ENCODE assay signal across 31 cellular contexts in genomic region chr6:45699663-45700062, GRCh38.
A peak's percentile ranks its signal among the peaks of the same experiment; 100 is the strongest.
DNase-seq lines count a peak whose midpoint lies in the region; ATAC-seq, FAIRE-seq and TF ChIP-seq lines count a peak whose summit lies in the region.
"Had no signal": no experiment of that assay in that cellular context is flagged by ENCODE, and none has a peak within 500 bp of the region (broad histone marks: within the 10 kb centered on the region; RNA-seq: fewer than 3 reads in every experiment).

No MANE protein-coding gene starts in this region.

- no peak overlapping the region for H2AFZ ChIP-seq in K562 (ENCODE audit: low read depth, low read length)

- TF ChIP-seq POLR2A in K562 (conservative IDR thresholded peaks at IDR 0.05): no peak

- no peak for FAIRE-seq in K562 (lab: Jason Lieb, UNC)
- FAIRE-seq: GM19239, small intestine had no signal

- H3K4me1 Mint-ChIP-seq in progenitor cell of endocrine pancreas (ENCODE audit: low read depth): no peaks in the 10 kb centered on the region
- H3K4me1 Mint-ChIP-seq: GM23338 had no signal

- no peak overlapping the region for H3K27ac ChIP-seq in K562 (ENCODE audit: extremely low read depth, low read depth, low read length)
- H3K27ac ChIP-seq: coronary artery, right atrium auricular region, RWPE1, suprapubic skin had no signal

- DNase-seq in KBM-7 (peak; percentile 53), OCI-M1 (lab: John Stamatoyannopoulos, UW) (peak; percentile 58), K562 (ENCODE audit: extremely low read depth in 1 of 4, low spot score in 3 of 4) (no peak), renal cortical epithelial cell (ENCODE audit: low read depth) (peak; percentile 59), GDM1 (lab: John Stamatoyannopoulos, UW) (no peak), putamen (ENCODE audit: low spot score) (no peak), progenitor cell of endocrine pancreas (ENCODE audit: low spot score, unreplicated experiment) (no peak)
- DNase-seq: activated CD4-positive, alpha-beta memory T cell treated with anti-CD3 and anti-CD28 coated beads for 36 hours; activated CD4-positive, alpha-beta T cell treated with anti-CD3 and anti-CD28 coated beads for 1 hour; activated naive CD4-positive, alpha-beta T cell treated with Interleukin-2 at 50 U/mL for 16 hours; activated T-cell treated with anti-CD3 and anti-CD28 coated beads, Interleukin-2, amount 50 U/mL, for 72 hours; C1 segment of cervical spinal cord; caudate nucleus; COR-L47; DND-41; effector CD8-positive, alpha-beta T cell; glutamatergic neuron; midbrain; MM.1S; NCI-H146; NCI-H774; small intestine; stimulated activated naive CD4-positive, alpha-beta T cell treated with Interleukin-2 at 50 U/mL for 16 hours had no signal

- no peaks in the 10 kb centered on the region for H3K9me3 ChIP-seq in K562 (replicated peaks; ENCODE audit: control insufficient read depth, insufficient read depth, low read depth, low read length)
- H3K9me3 ChIP-seq: right atrium auricular region, suprapubic skin had no signal

- intact Hi-C loops in K562 (cut with micrococcal nuclease): no loop called here

- H3K36me3 Mint-ChIP-seq in progenitor cell of endocrine pancreas (ENCODE audit: insufficient read depth): no peaks in the 10 kb centered on the region
- H3K36me3 Mint-ChIP-seq: activated CD4-positive, alpha-beta memory T cell treated with anti-CD3 and anti-CD28 coated beads for 36 hours; natural killer cell treated with Interleukin-12 subunit alpha and Interleukin-12 subunit beta and Interleukin-15 and Interleukin-18, amount 100 ng/mL, for 72 hours had no signal

- TF ChIP-seq RAD21 in K562 (CRISPR knock-in tag; conservative IDR thresholded peaks at IDR 0.05 in 1 of 2, IDR thresholded peaks at IDR 0.05 in 1 of 2): no peak

- no peak for ATAC-seq in K562
- ATAC-seq in HG02588 (IDR thresholded peaks at IDR 0.05; ENCODE audit: unreplicated experiment): no peak
- ATAC-seq: activated T-cell treated with anti-CD3 and anti-CD28 coated beads, Interleukin-2, amount 50 U/mL, for 72 hours; GM23338 had no signal

- POLR2A ChIA-PET in K562 (lab: Yijun Ruan, JAX): no interaction called here

- H3K4me1 ChIP-seq in K562 (replicated peaks in 1 of 2; ENCODE audit: control insufficient read depth in 2 of 2, insufficient read depth in 2 of 2, low read length in 2 of 2): no peaks in the 10 kb centered on the region
- H3K4me1 ChIP-seq: right atrium auricular region, suprapubic skin had no signal

- H3K4me2 ChIP-seq in K562 (ENCODE audit: insufficient read depth, low read length): no peak overlapping the region
- H3K4me2 ChIP-seq: GM23338 had no signal

- in situ Hi-C loops in KBM-7 (cut with MboI; ENCODE audit: low pct_unique_long_range_greater_than_20kb, low sequenced_read_pairs) (loop anchor here (25.0 kb wide), 2 partner anchors 262 to 1062 kb away; no protein-coding TSS in a partner anchor), K562 (cut with MboI) (no loop called here)

- TF ChIP-seq CTCF in K562 (IDR thresholded peaks at IDR 0.05 in 2 of 3, conservative IDR thresholded peaks at IDR 0.05 in 1 of 3; ENCODE audit: insufficient read depth in 2 of 3, low read depth in 1 of 3, low read length in 3 of 3) (no peak), progenitor cell of endocrine pancreas (IDR thresholded peaks at IDR 0.05; ENCODE audit: unreplicated experiment) (no peak)

- H3K27me3 Mint-ChIP-seq in progenitor cell of endocrine pancreas: peaks cover 3% of the 10 kb centered on the region
- H3K27me3 Mint-ChIP-seq: activated CD4-positive, alpha-beta memory T cell treated with anti-CD3 and anti-CD28 coated beads for 36 hours had no signal

- H3K4me3 Mint-ChIP-seq in progenitor cell of endocrine pancreas (ENCODE audit: low read depth): no peak overlapping the region
- H3K4me3 Mint-ChIP-seq: activated CD4-positive, alpha-beta memory T cell treated with anti-CD3 and anti-CD28 coated beads for 36 hours; activated T-cell treated with anti-CD3 and anti-CD28 coated beads, Interleukin-2, amount 50 U/mL, for 72 hours; GM23338; natural killer cell treated with Interleukin-12 subunit alpha and Interleukin-12 subunit beta and Interleukin-15 and Interleukin-18, amount 100 ng/mL, for 72 hours had no signal

- no peak overlapping the region for H3K4me3 ChIP-seq in K562
- H3K4me3 ChIP-seq: coronary artery, GM23338, right atrium auricular region, suprapubic skin had no signal

- no peaks in the 10 kb centered on the region for H3K79me2 ChIP-seq in K562 (ENCODE audit: control insufficient read depth, insufficient read depth, low read length)

- no TSS peak for BruUV-seq in K562 (replicated peaks; lab: Mats Ljungman, UMichigan)

- CTCF ChIA-PET in K562 (lab: Yijun Ruan, JAX; ENCODE audit: low intra/inter-chr PET ratio): no interaction called here

- H3K9me1 ChIP-seq in K562 (ENCODE audit: control insufficient read depth, insufficient read depth, low read length): no peaks in the 10 kb centered on the region

- H3K27me3 ChIP-seq in K562 (ENCODE audit: control insufficient read depth in 2 of 2, insufficient read depth in 2 of 2, low read length in 2 of 2): peaks cover 0 to 12% of the 10 kb centered on the region in 2 experiments; a peak in 3 of 5 replicates
- H3K27me3 ChIP-seq: right atrium auricular region, suprapubic skin had no signal

- WGBS in K562 (ENCODE audit: insufficient coverage, low coverage, missing lambda C conversion rate): 0% methylated on average over 3 of the region's 3 CpGs

- H4K20me1 ChIP-seq in K562 (replicated peaks; ENCODE audit: control insufficient read depth, insufficient read depth, low read length): no peaks in the 10 kb centered on the region

- TF ChIP-seq EP300 in K562 (IDR thresholded peaks at IDR 0.05; ENCODE audit: low read length): no peak

- H3K9me3 Mint-ChIP-seq in progenitor cell of endocrine pancreas (ENCODE audit: low read depth): peaks cover under 1% of the 10 kb centered on the region
- H3K9me3 Mint-ChIP-seq: activated CD4-positive, alpha-beta memory T cell treated with anti-CD3 and anti-CD28 coated beads for 36 hours; activated T-cell treated with anti-CD3 and anti-CD28 coated beads, Interleukin-2, amount 50 U/mL, for 72 hours; GM23338; natural killer cell treated with Interleukin-12 subunit alpha and Interleukin-12 subunit beta and Interleukin-15 and Interleukin-18, amount 100 ng/mL, for 72 hours had no signal

- H3K27ac Mint-ChIP-seq in progenitor cell of endocrine pancreas: no peak overlapping the region
- H3K27ac Mint-ChIP-seq: activated CD4-positive, alpha-beta memory T cell treated with anti-CD3 and anti-CD28 coated beads for 36 hours; activated T-cell treated with anti-CD3 and anti-CD28 coated beads, Interleukin-2, amount 50 U/mL, for 72 hours; GM23338; natural killer cell treated with Interleukin-12 subunit alpha and Interleukin-12 subunit beta and Interleukin-15 and Interleukin-18, amount 100 ng/mL, for 72 hours had no signal

- H3K36me3 ChIP-seq in K562 (ENCODE audit: control insufficient read depth, insufficient read depth, low read length): no peaks in the 10 kb centered on the region
- H3K36me3 ChIP-seq: right atrium auricular region, suprapubic skin had no signal

- no peak overlapping the region for H3K9ac ChIP-seq in K562 (ENCODE audit: insufficient read depth in 1 of 2, low read depth in 2 of 2, low read length in 2 of 2)

TF ChIP-seq in K562, 482 proteins besides CTCF, POLR2A, EP300 and RAD21:
- TF ChIP-seq ILF3 (IDR thresholded peaks at IDR 0.05; ENCODE audit: borderline replicate concordance) (no peak), KDM1A (IDR thresholded peaks at IDR 0.05) (no peak), PYGO2 (tag; IDR thresholded peaks at IDR 0.05) (no peak), TGIF2 (CRISPR knock-in tag; IDR thresholded peaks at IDR 0.05) (no peak), HEY1 (CRISPR knock-in tag; IDR thresholded peaks at IDR 0.05; ENCODE audit: borderline replicate concordance) (no peak), FOXJ2 (tag; IDR thresholded peaks at IDR 0.05) (0 out of 2 replicates have a peak, but pooled peaks have one; percentile 29), HIVEP1 (CRISPR knock-in tag; IDR thresholded peaks at IDR 0.05) (no peak), MITF (IDR thresholded peaks at IDR 0.05) (no peak)
TF ChIP-seq in K562: peak in this region for 1.

Comparison
In these comparisons a context has a peak if more than half of its experiments do, and no peak if none do; other contexts are left out.
1. DNase-seq: peak in KBM-7 (single experiment), OCI-M1 (single experiment) and renal cortical epithelial cell (single experiment); none in K562 (0 of 4), GDM1 (single experiment), putamen (single experiment) and progenitor cell of endocrine pancreas (single experiment).